In the genomic region with DNA sequence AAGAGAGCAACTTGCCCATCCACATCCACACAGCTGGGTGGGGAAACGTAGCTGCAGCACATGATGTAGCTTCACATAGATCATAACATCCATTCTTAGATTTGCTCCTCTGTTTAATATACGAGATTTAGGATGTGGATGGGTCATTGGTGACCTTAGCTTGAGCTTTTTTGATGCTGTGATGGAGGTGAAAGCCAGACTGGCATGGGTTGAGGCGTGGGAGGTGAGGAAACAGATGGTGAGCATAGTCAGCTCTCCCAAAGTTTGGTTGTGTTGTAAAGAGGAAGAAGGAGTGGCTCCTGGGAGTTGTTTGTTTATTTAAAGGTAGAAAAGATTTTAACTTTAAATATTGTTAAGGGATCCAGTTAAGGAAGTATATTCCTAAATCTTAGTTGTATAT, we compare ENCODE assay signal across 21 cellular contexts. TPM values are rescaled to one million over a fixed set of nuclear protein-coding genes. Genes with fewer than 3 reads are reported as not detected.
DNase-seq lines count a peak whose midpoint lies in the region; ATAC-seq and TF ChIP-seq lines count a peak whose summit lies in the region.
"Had no signal": no experiment of that assay in that cellular context is flagged by ENCODE, and none has a peak within 500 bp of the region (broad histone marks: within the 10 kb centered on the region; RNA-seq: fewer than 3 reads in every experiment).

No MANE protein-coding gene starts in this region.

- H3K27me3 Mint-ChIP-seq in activated naive CD4-positive, alpha-beta T cell treated with anti-CD3 and anti-CD28 coated beads, Interleukin-2, amount 50 U/mL, for 24 hours: no peaks in the 10 kb centered on the region
- no peaks in the 10 kb centered on the region for H3K27me3 Mint-ChIP-seq in activated T-helper 1 cell treated with anti-CD3 and anti-CD28 coated beads, Interleukin-12 subunit alpha, Interleukin-12 subunit beta, Interleukin-2, Interleukin-4 antibody, amounts not matched to agents 30 ng/mL and 10 ng/mL and 1 ng/mL, durations not matched to agents 14 hours and 24 hours and 36 hours (ENCODE audit: insufficient read depth)

- no peaks in the 10 kb centered on the region for H3K27me3 ChIP-seq in transverse colon
- H3K27me3 ChIP-seq: breast epithelium had no signal

- 38 to 71% methylated on average over 2 to 3 of the region's 3 CpGs for WGBS in transverse colon (ENCODE audit: low coverage in 1 of 2), 2 donors

- ATAC-seq in activated naive CD4-positive, alpha-beta T cell treated with anti-CD3 and anti-CD28 coated beads, Interleukin-2, amount 50 U/mL, for 72 hours: no peak
- ATAC-seq in Right ventricle myocardium superior (ENCODE audit: poor library complexity): no peak

- intact Hi-C loops in activated T-helper 1 cell treated with anti-CD3 and anti-CD28 coated beads, Interleukin-12 subunit alpha, Interleukin-12 subunit beta, Interleukin-2, Interleukin-4 antibody, amounts not matched to agents 30 ng/mL and 10 ng/mL and 1 ng/mL, durations not matched to agents 14 hours and 24 hours and 36 hours (cut with micrococcal nuclease): no loop called here
- intact Hi-C loops in transverse colon (cut with DNase I; ENCODE audit: low total_unique reads) (no loop called here), Right ventricle myocardium superior (cut with DNase I) (no loop called here)

- peaks cover 58% of the 10 kb centered on the region for H3K4me1 Mint-ChIP-seq in activated naive CD4-positive, alpha-beta T cell treated with anti-CD3 and anti-CD28 coated beads, Interleukin-2, amount 50 U/mL, for 24 hours
- peaks cover 44% of the 10 kb centered on the region for H3K4me1 Mint-ChIP-seq in activated T-helper 1 cell treated with anti-CD3 and anti-CD28 coated beads, Interleukin-12 subunit alpha, Interleukin-12 subunit beta, Interleukin-2, Interleukin-4 antibody, amounts not matched to agents 30 ng/mL and 10 ng/mL and 1 ng/mL, durations not matched to agents 14 hours and 24 hours and 36 hours (ENCODE audit: low read depth)

- H3K9me3 ChIP-seq in transverse colon: no peaks in the 10 kb centered on the region
- H3K9me3 ChIP-seq: breast epithelium had no signal

- DNase-seq in activated naive CD4-positive, alpha-beta T cell treated with anti-CD3 and anti-CD28 coated beads, Interleukin-2, amount 50 U/mL, for 72 hours (ENCODE audit: low spot score in 2 of 2): no peak
- no peak for DNase-seq in activated T-helper 1 cell treated with anti-CD3 and anti-CD28 coated beads, Interleukin-12 subunit alpha, Interleukin-12 subunit beta, Interleukin-2, Interleukin-4 antibody, amounts not matched to agents 30 ng/mL and 10 ng/mL and 1 ng/mL, durations not matched to agents 14 hours and 24 hours and 36 hours (ENCODE audit: low spot score)
- DNase-seq in lung microvascular endothelial cell (ENCODE audit: low read depth in 2 of 2) (peak; percentile 67 to 79), transverse colon (no peak), NCI-H1417 treated with DMSO at 0.1 percent for 48 hours (lab: John Stamatoyannopoulos, UW) (no peak), Right ventricle myocardium superior (no peak), CD1c-positive myeloid dendritic cell (ENCODE audit: extremely low spot score) (no peak)
- DNase-seq: activated CD8-positive, alpha-beta memory T cell treated with anti-CD3 and anti-CD28 coated beads for 24 hours; C1 segment of cervical spinal cord; KBM-7; MV-4-11; NCI-H1694 treated with DMSO at 0.1 percent for 48 hours; NCI-H748 treated with DMSO at 0.1 percent for 48 hours; PC-9; SIG-M5; T-helper 1 cell had no signal

- peaks cover 2% of the 10 kb centered on the region for H3K36me3 Mint-ChIP-seq in activated naive CD4-positive, alpha-beta T cell treated with anti-CD3 and anti-CD28 coated beads, Interleukin-2, amount 50 U/mL, for 24 hours
- peaks cover 7 to 14% of the 10 kb centered on the region in 2 donors for H3K36me3 Mint-ChIP-seq in activated naive CD4-positive, alpha-beta T cell treated with anti-CD3 and anti-CD28 coated beads, Interleukin-2, amount 50 U/mL, for 72 hours
- peaks cover 4% of the 10 kb centered on the region for H3K36me3 Mint-ChIP-seq in activated T-helper 1 cell treated with anti-CD3 and anti-CD28 coated beads, Interleukin-12 subunit alpha, Interleukin-12 subunit beta, Interleukin-2, Interleukin-4 antibody, amounts not matched to agents 30 ng/mL and 10 ng/mL and 1 ng/mL, durations not matched to agents 14 hours and 24 hours and 36 hours (ENCODE audit: low read depth)

- H3K27ac Mint-ChIP-seq in activated naive CD4-positive, alpha-beta T cell treated with anti-CD3 and anti-CD28 coated beads, Interleukin-2, amount 50 U/mL, for 24 hours: peak overlapping the region; percentile 19
- no peak overlapping the region for H3K27ac Mint-ChIP-seq in activated naive CD4-positive, alpha-beta T cell treated with anti-CD3 and anti-CD28 coated beads, Interleukin-2, amount 50 U/mL, for 72 hours
- peak overlapping the region; percentile 51 for H3K27ac Mint-ChIP-seq in activated T-helper 1 cell treated with anti-CD3 and anti-CD28 coated beads, Interleukin-12 subunit alpha, Interleukin-12 subunit beta, Interleukin-2, Interleukin-4 antibody, amounts not matched to agents 30 ng/mL and 10 ng/mL and 1 ng/mL, durations not matched to agents 14 hours and 24 hours and 36 hours
- H3K27ac Mint-ChIP-seq: activated T-helper 2 cell treated with anti-CD3 and anti-CD28 coated beads, Interferon-gamma antibody, Interleukin-2, Interleukin-4, amounts not matched to agents 10 μg/mL and 5 μg/mL and 100 μg/mL, durations not matched to agents 14 hours and 24 hours and 36 hours had no signal

- H3K4me3 Mint-ChIP-seq in activated naive CD4-positive, alpha-beta T cell treated with anti-CD3 and anti-CD28 coated beads, Interleukin-2, amount 50 U/mL, for 24 hours: no peak overlapping the region
- no peak overlapping the region for H3K4me3 Mint-ChIP-seq in activated T-helper 1 cell treated with anti-CD3 and anti-CD28 coated beads, Interleukin-12 subunit alpha, Interleukin-12 subunit beta, Interleukin-2, Interleukin-4 antibody, amounts not matched to agents 30 ng/mL and 10 ng/mL and 1 ng/mL, durations not matched to agents 14 hours and 24 hours and 36 hours

- peaks cover 32 to 95% (median 72%) of the 10 kb centered on the region in 4 donors for H3K4me1 ChIP-seq in transverse colon

- in situ Hi-C loops in transverse colon (cut with MboI; ENCODE audit: low pct_ligation_motif_present in 1 of 4, low pct_unique_long_range_greater_than_20kb in 1 of 4, low sequenced_read_pairs in 3 of 4): no loop called here

- H3K36me3 ChIP-seq in transverse colon: no peaks in the 10 kb centered on the region
- H3K36me3 ChIP-seq: breast epithelium had no signal

- TF ChIP-seq CTCF in transverse colon (IDR thresholded peaks at IDR 0.05): no peak

- no peak overlapping the region for H3K4me3 ChIP-seq in transverse colon
- H3K4me3 ChIP-seq: breast epithelium, lung, PC-9 had no signal

- peak overlapping the region; percentile 30 to 59 (median 44) for H3K27ac ChIP-seq in transverse colon
- H3K27ac ChIP-seq: breast epithelium, epithelial cell of prostate, PC-9 had no signal

- no peak for TF ChIP-seq EP300 in transverse colon (IDR thresholded peaks at IDR 0.05; ENCODE audit: low read depth)

- TF ChIP-seq POLR2A in transverse colon (IDR thresholded peaks at IDR 0.05): no peak

- H3K9me3 Mint-ChIP-seq in activated naive CD4-positive, alpha-beta T cell treated with anti-CD3 and anti-CD28 coated beads, Interleukin-2, amount 50 U/mL, for 24 hours: no peaks in the 10 kb centered on the region
- peaks cover 0 to 5% of the 10 kb centered on the region in 2 donors for H3K9me3 Mint-ChIP-seq in activated naive CD4-positive, alpha-beta T cell treated with anti-CD3 and anti-CD28 coated beads, Interleukin-2, amount 50 U/mL, for 72 hours
- no peaks in the 10 kb centered on the region for H3K9me3 Mint-ChIP-seq in activated T-helper 1 cell treated with anti-CD3 and anti-CD28 coated beads, Interleukin-12 subunit alpha, Interleukin-12 subunit beta, Interleukin-2, Interleukin-4 antibody, amounts not matched to agents 30 ng/mL and 10 ng/mL and 1 ng/mL, durations not matched to agents 14 hours and 24 hours and 36 hours
- H3K9me3 Mint-ChIP-seq: activated T-helper 2 cell treated with anti-CD3 and anti-CD28 coated beads, Interferon-gamma antibody, Interleukin-2, Interleukin-4, amounts not matched to agents 10 μg/mL and 5 μg/mL and 100 μg/mL, durations not matched to agents 14 hours and 24 hours and 36 hours had no signal

RNA-seq across cellular contexts. Expression of a gene that starts 5.3 kb away (rescaled TPM):
- 10 to 100 TPM; 23.6 to 24.7 TPM for total RNA-seq in activated naive CD4-positive, alpha-beta T cell treated with anti-CD3 and anti-CD28 coated beads, Interleukin-2, amount 50 U/mL, for 72 hours
- total RNA-seq in activated T-helper 1 cell treated with anti-CD3 and anti-CD28 coated beads, Interleukin-12 subunit alpha, Interleukin-12 subunit beta, Interleukin-2, Interleukin-4 antibody, amounts not matched to agents 30 ng/mL and 10 ng/mL and 1 ng/mL, durations not matched to agents 14 hours and 24 hours and 36 hours: 28.3 and 30.1 TPM in 2 replicates
- total RNA-seq in lung microvascular endothelial cell (36.0 and 51.6 TPM in 2 replicates), transverse colon (10 to 100 TPM; 52.5 to 69.5 (median 68.5) TPM), Right ventricle myocardium superior (36.8 TPM)

Comparison
In these comparisons a context has a peak if more than half of its experiments do, and no peak if none do; other contexts are left out.
1. H3K27ac Mint-ChIP-seq: peak in activated naive CD4-positive, alpha-beta T cell treated with anti-CD3 and anti-CD28 coated beads, Interleukin-2, amount 50 U/mL, for 24 hours (single experiment) and activated T-helper 1 cell treated with anti-CD3 and anti-CD28 coated beads, Interleukin-12 subunit alpha, Interleukin-12 subunit beta, Interleukin-2, Interleukin-4 antibody, amounts not matched to agents 30 ng/mL and 10 ng/mL and 1 ng/mL, durations not matched to agents 14 hours and 24 hours and 36 hours (single experiment); none in activated naive CD4-positive, alpha-beta T cell treated with anti-CD3 and anti-CD28 coated beads, Interleukin-2, amount 50 U/mL, for 72 hours (0 of 2).
2. DNase-seq: peak in lung microvascular endothelial cell (2 of 2); none in activated naive CD4-positive, alpha-beta T cell treated with anti-CD3 and anti-CD28 coated beads, Interleukin-2, amount 50 U/mL, for 72 hours (0 of 2), activated T-helper 1 cell treated with anti-CD3 and anti-CD28 coated beads, Interleukin-12 subunit alpha, Interleukin-12 subunit beta, Interleukin-2, Interleukin-4 antibody, amounts not matched to agents 30 ng/mL and 10 ng/mL and 1 ng/mL, durations not matched to agents 14 hours and 24 hours and 36 hours (single experiment), transverse colon (single experiment), NCI-H1417 treated with DMSO at 0.1 percent for 48 hours (single experiment), Right ventricle myocardium superior (single experiment) and CD1c-positive myeloid dendritic cell (single experiment).